14 cellular contexts compared by ENCODE assay signal in genomic region chr17:15917439-15918027, GRCh38. TPM values are rescaled to one million over a fixed set of nuclear protein-coding genes. Genes with fewer than 3 reads are reported as not detected.
A peak's percentile ranks its signal among the peaks of the same experiment; 100 is the strongest.
DNase-seq lines count a peak whose midpoint lies in the region; ATAC-seq, FAIRE-seq and TF ChIP-seq lines count a peak whose summit lies in the region.
"Had no signal": no experiment of that assay in that cellular context is flagged by ENCODE, and none has a peak within 500 bp of the region (broad histone marks: within the 10 kb centered on the region; RNA-seq: fewer than 3 reads in every experiment).

No MANE protein-coding gene starts in this region.

- POLR2A ChIA-PET in BJ (lab: Charles Lee) = no interaction called here
- POLR2A ChIA-PET in GM12878 (lab: Charles Lee) = no interaction called here

- intact Hi-C loops in GM12878 (cut with micrococcal nuclease; ENCODE audit: unreplicated experiment) = no loop called here
- intact Hi-C loops in right cardiac atrium (cut with DNase I) = no loop called here
- intact Hi-C loops in posterior vena cava (cut with DNase I) = no loop called here

- H3K27ac ChIP-seq in GM12878 (ENCODE audit: control insufficient read depth, insufficient read depth) (no peak overlapping the region), right cardiac atrium (ENCODE audit: low read length) (no peak overlapping the region)

- no peak for TF ChIP-seq CTCF in BJ (IDR thresholded peaks at IDR 0.05; ENCODE audit: insufficient read depth, low read depth, low read length)
- no peak for TF ChIP-seq CTCF in GM12878 (IDR thresholded peaks at IDR 0.05 in 2 of 3, conservative IDR thresholded peaks at IDR 0.05 in 1 of 3; ENCODE audit: control insufficient read depth in 2 of 3, extremely low read depth in 1 of 3, insufficient read depth in 1 of 3, low read depth in 3 of 3, low read length in 3 of 3)

- SMC1A ChIA-PET in GM12878 (lab: Charles Lee; ENCODE audit: uncharacterized antibody, unreplicated experiment) = no interaction called here

- no peak for TF ChIP-seq EP300 in GM12878 (IDR thresholded peaks at IDR 0.05; ENCODE audit: borderline replicate concordance in 1 of 2, control insufficient read depth in 1 of 2, low read depth in 2 of 2, low read length in 2 of 2)

- no peaks in the 10 kb centered on the region for H4K20me1 ChIP-seq in GM12878 (ENCODE audit: control insufficient read depth, insufficient read depth)

- no peak for DNase-seq in BJ (ENCODE audit: low read depth)
- DNase-seq in GM12878 (ENCODE audit: low read depth, low spot score) = no peak
- DNase-seq in right cardiac atrium = peak in 1 of 3 donors; percentile 62
- DNase-seq in posterior vena cava (ENCODE audit: low spot score) = peak; percentile 69
- no peak for DNase-seq in Kasumi-1 (lab: John Stamatoyannopoulos, UW)
- no peak for DNase-seq in HPDE6-E6E7 (ENCODE audit: extremely low spot score)
- DNase-seq in activated CD4-positive, alpha-beta T cell treated with anti-CD3 and anti-CD28 coated beads, Interleukin-2, amount 50 U/mL, for 1 hour = no peak
- DNase-seq: activated CD4-positive, alpha-beta T cell treated with anti-CD3 and anti-CD28 coated beads, Interleukin-2, amount 50 U/mL, for 4 hours; BE2C; natural killer cell; NCI-H1092 treated with DMSO at 0.1 percent for 48 hours; NCI-H524 treated with DMSO at 0.1 percent for 48 hours had no signal

- H3K4me2 ChIP-seq in GM12878 (ENCODE audit: control insufficient read depth, insufficient read depth) = no peak overlapping the region

- no peaks in the 10 kb centered on the region; the same call in 1 of the 3 replicates for H3K9me3 ChIP-seq in GM12878 (replicated peaks; ENCODE audit: control insufficient read depth, insufficient read depth, low read length)
- no peaks in the 10 kb centered on the region for H3K9me3 ChIP-seq in right cardiac atrium (ENCODE audit: control insufficient read depth, low read length)
- H3K9me3 ChIP-seq: BE2C had no signal

- no peaks in the 10 kb centered on the region for H3K79me2 ChIP-seq in GM12878 (ENCODE audit: control insufficient read depth, insufficient read depth, low read length)

- H3K27me3 ChIP-seq in BJ (ENCODE audit: control insufficient read depth, insufficient read depth, low read length) (peaks cover 5% of the 10 kb centered on the region), GM12878 (replicated peaks in 1 of 2; ENCODE audit: control insufficient read depth in 2 of 2, insufficient read depth in 2 of 2, low read length in 1 of 2) (peaks cover 0 to 2% of the 10 kb centered on the region in 2 experiments; a peak in 1 of 4 replicates), right cardiac atrium (ENCODE audit: control insufficient read depth, insufficient read depth) (no peaks in the 10 kb centered on the region)
- H3K27me3 ChIP-seq: BE2C had no signal

- BruUV-seq in GM12878 (replicated peaks; lab: Mats Ljungman, UMichigan) = no TSS peak

- TF ChIP-seq POLR2A in GM12878 (IDR thresholded peaks at IDR 0.05; ENCODE audit: low read depth, low read length) = no peak

- ATAC-seq in GM12878 = peak; percentile 15; the same call in 1 of the 3 replicates
- ATAC-seq in right cardiac atrium = peak; percentile 58 to 63
- ATAC-seq in GM19035 (IDR thresholded peaks at IDR 0.05; ENCODE audit: unreplicated experiment) = no peak
- ATAC-seq: natural killer cell, Panc1 had no signal

- H3K9ac ChIP-seq in GM12878 (ENCODE audit: control insufficient read depth, insufficient read depth, low read length) = no peak overlapping the region

- 40% methylated on average over 25 of the region's 44 CpGs for WGBS in GM12878 (ENCODE audit: insufficient coverage, insufficient replicate concordance, low lambda C conversion rate, missing lambda C conversion rate)
- 16% methylated on average over 44 of the region's 44 CpGs for WGBS in right cardiac atrium

- TF ChIP-seq RAD21 in GM12878 (IDR thresholded peaks at IDR 0.05; ENCODE audit: insufficient read depth, low read depth, low read length) = no peak

- no peaks in the 10 kb centered on the region for H3K36me3 ChIP-seq in BJ (ENCODE audit: control insufficient read depth, insufficient read depth, low read length)
- H3K36me3 ChIP-seq in GM12878 (ENCODE audit: control insufficient read depth in 2 of 2, insufficient read depth in 2 of 2, low read length in 1 of 2) = no peaks in the 10 kb centered on the region
- H3K36me3 ChIP-seq: BE2C had no signal

- H2AFZ ChIP-seq in GM12878 (ENCODE audit: control insufficient read depth, low read depth, low read length) = no peak overlapping the region

- in situ Hi-C loops in GM12878 (cut with MboI) = no loop called here

- H3K4me1 ChIP-seq in GM12878 (ENCODE audit: control insufficient read depth, insufficient read depth, low read length) (no peaks in the 10 kb centered on the region), right cardiac atrium (ENCODE audit: control insufficient read depth, insufficient read depth, low read length) (no peaks in the 10 kb centered on the region)

- no peak for FAIRE-seq in GM12878 (lab: Jason Lieb, UNC)

- peak overlapping the region; percentile 10; the same call in 1 of the 2 replicates for H3K4me3 ChIP-seq in BJ (ENCODE audit: low read depth, low read length)
- H3K4me3 ChIP-seq in GM12878 = no peak overlapping the region
- peak overlapping the region; percentile 1 for H3K4me3 ChIP-seq in right cardiac atrium (ENCODE audit: low read length)

- RAD21 ChIA-PET in GM12878 (lab: Charles Lee; ENCODE audit: unreplicated experiment) = no interaction called here

- CTCF ChIA-PET in BJ (lab: Yijun Ruan, JAX) = no interaction called here
- CTCF ChIA-PET in GM12878 (lab: Yijun Ruan, JAX) = no interaction called here

TF ChIP-seq in GM12878, 131 proteins besides CTCF, POLR2A, EP300 and RAD21:
- TF ChIP-seq TAF1 (IDR thresholded peaks at IDR 0.05; ENCODE audit: borderline replicate concordance, low read depth, low read length) (no peak), ZNF384 (IDR thresholded peaks at IDR 0.05; ENCODE audit: borderline replicate concordance, low read depth, low read length) (no peak)

RNA-seq across cellular contexts. Expression of gene ADORA2B, which starts 27.4 kb away (rescaled TPM):
- 8.0 and 10.5 TPM in 2 replicates for polyA plus RNA-seq in BJ (2011; rRNA removed)
- polyA minus RNA-seq in BJ (2011; rRNA and poly(A)+ RNA removed) = 4.6 and 5.6 TPM in 2 replicates
- 0.29 and 0.44 TPM in 2 replicates for total RNA-seq in GM12878 (2013; cell fraction: nucleolus; rRNA removed)
- total RNA-seq in GM12878 (2014; rRNA removed) = 0.11 and 0.17 TPM in 2 replicates
- 0.14 and 0.22 TPM in 2 replicates for total RNA-seq in GM12878 (2014; rRNA removed; fragmentation: Illumina TruSeq; extraction: Trizol)
- 0.21 and 0.31 TPM in 2 replicates for total RNA-seq in GM12878 (2021)
- polyA plus RNA-seq in GM12878 (2011; ENCODE audit: low read depth) = not detected
- 0.15 and 0.19 TPM in 2 replicates for polyA plus RNA-seq in GM12878 (2011; rRNA removed)
- 0.27 and 0.28 TPM in 2 replicates for polyA plus RNA-seq in GM12878 (2011; cell fraction: cytosol; rRNA removed)
- 0.06 TPM in 1 of 2 replicates, not detected in the other for polyA plus RNA-seq in GM12878 (2011; cell fraction: nucleus; rRNA removed)
- polyA plus RNA-seq in GM12878 (2012) = 0.28 TPM in 1 of 2 replicates, not detected in the other
- 0.09 TPM in 1 of 2 replicates, not detected in the other for polyA plus RNA-seq in GM12878 (2014; fragmentation: Illumina TruSeq; extraction: Trizol)
- under 1 TPM; 0.13 to 0.16 TPM for polyA plus RNA-seq in GM12878 (2014; fragmentation: Nextera tagmentation; extraction: Ambion mirVana)
- 0.05 and 0.11 TPM in 2 replicates for polyA plus RNA-seq in GM12878 (2014; rRNA removed)
- polyA plus RNA-seq in GM12878 (2016; fragmentation: Nextera tagmentation; extraction: Ambion mirVana) = under 1 TPM; 0.35 to 0.42 TPM
- polyA minus RNA-seq in GM12878 (2011; rRNA and poly(A)+ RNA removed) = 0.26 and 0.37 TPM in 2 replicates
- polyA minus RNA-seq in GM12878 (2011; cell fraction: cytosol; rRNA and poly(A)+ RNA removed) = not detected in 2 replicates
- polyA minus RNA-seq in GM12878 (2011; cell fraction: nucleus; rRNA and poly(A)+ RNA removed) = 0.24 TPM in 1 of 2 replicates, not detected in the other
- total RNA-seq in right cardiac atrium = under 1 TPM; 0.28 to 0.64 (median 0.42) TPM
- 0.38 TPM for polyA plus RNA-seq in right cardiac atrium
- total RNA-seq in posterior vena cava = under 1 TPM; 0.74 to 0.86 TPM
